Comparison of ENCODE assay signal across 2 cellular contexts in genomic region chr16:4788489-4788889, GRCh38.
TF ChIP-seq lines count a peak whose summit lies in the region.

No MANE protein-coding gene starts in this region.

TF ChIP-seq in SK-N-SH treated with all-trans-retinoic acid at 6 μM for 48 hours, 23 proteins besides CTCF, POLR2A, EP300 and RAD21:
- TF ChIP-seq CSDC2 (CRISPR knock-in tag; IDR thresholded peaks at IDR 0.05) = no peak
- TF ChIP-seq ZNF70 (CRISPR knock-in tag; IDR thresholded peaks at IDR 0.05) = peak; percentile 49; the same call in 1 of the 2 replicates
TF ChIP-seq in SK-N-SH treated with all-trans-retinoic acid at 6 μM for 48 hours: peak in this region for 1.

TF ChIP-seq in HepG2, 621 proteins besides CTCF, POLR2A, EP300 and RAD21 (continues in another document):
- no peak for TF ChIP-seq ZNF629 (CRISPR knock-in tag; conservative IDR thresholded peaks at IDR 0.05)
- no peak for TF ChIP-seq ZNF253 (CRISPR knock-in tag; IDR thresholded peaks at IDR 0.05; ENCODE audit: borderline replicate concordance)
- 0 out of 2 replicates have a peak, but pooled peaks have one; percentile 29 for TF ChIP-seq HHEX (CRISPR knock-in tag; IDR thresholded peaks at IDR 0.05)
- peak; percentile 15; the same call in 1 of the 2 replicates for TF ChIP-seq ZNF891 (CRISPR knock-in tag; IDR thresholded peaks at IDR 0.05)
- peak; percentile 56 for TF ChIP-seq ZNF687 (CRISPR knock-in tag; IDR thresholded peaks at IDR 0.05)
- peak; percentile 42 for TF ChIP-seq BCL6 (CRISPR knock-in tag; IDR thresholded peaks at IDR 0.05)
- TF ChIP-seq NFKBIZ (CRISPR knock-in tag; IDR thresholded peaks at IDR 0.05) = 0 out of 2 replicates have a peak, but pooled peaks have one; percentile 43
- TF ChIP-seq ZNF574 (CRISPR knock-in tag; IDR thresholded peaks at IDR 0.05) = peak; percentile 37; the same call in 1 of the 2 replicates
- 0 out of 2 replicates have a peak, but pooled peaks have one; percentile 35 for TF ChIP-seq HMG20A (CRISPR knock-in tag; IDR thresholded peaks at IDR 0.05; ENCODE audit: borderline replicate concordance)
- 0 out of 2 replicates have a peak, but pooled peaks have one; percentile 17 for TF ChIP-seq ZNF350 (CRISPR knock-in tag; IDR thresholded peaks at IDR 0.05; ENCODE audit: borderline replicate concordance, low read depth)
- peak; percentile 87 for TF ChIP-seq GFI1 (CRISPR knock-in tag; IDR thresholded peaks at IDR 0.05; ENCODE audit: borderline replicate concordance)
- TF ChIP-seq TFDP2 (CRISPR knock-in tag; IDR thresholded peaks at IDR 0.05) = peak; percentile 32; the same call in 1 of the 2 replicates
- TF ChIP-seq HMGXB4 (CRISPR knock-in tag; IDR thresholded peaks at IDR 0.05; ENCODE audit: borderline replicate concordance in 1 of 2, low read depth in 1 of 2) = peak in 1 of 2 experiments; percentile 28; a peak in 1 of 4 replicates
- TF ChIP-seq ZFY (CRISPR knock-in tag; IDR thresholded peaks at IDR 0.05) = peak; percentile 11; the same call in 1 of the 2 replicates
- TF ChIP-seq RERE (CRISPR knock-in tag; IDR thresholded peaks at IDR 0.05; ENCODE audit: low read depth) = peak; percentile 44; the same call in 1 of the 2 replicates
- 0 out of 2 replicates have a peak, but pooled peaks have one; percentile 20 for TF ChIP-seq MED1 (CRISPR knock-in tag; IDR thresholded peaks at IDR 0.05)
- no peak for TF ChIP-seq ADNP (CRISPR knock-in tag; IDR thresholded peaks at IDR 0.05)
- 0 out of 2 replicates have a peak, but pooled peaks have one; percentile 9 for TF ChIP-seq ZSCAN25 (CRISPR knock-in tag; IDR thresholded peaks at IDR 0.05)
- 0 out of 2 replicates have a peak, but pooled peaks have one; percentile 13 for TF ChIP-seq GATAD2A (CRISPR knock-in tag; IDR thresholded peaks at IDR 0.05)
- TF ChIP-seq ISX (CRISPR knock-in tag; conservative IDR thresholded peaks at IDR 0.05) = no peak
- 0 out of 2 replicates have a peak, but pooled peaks have one; percentile 12 for TF ChIP-seq ISL2 (CRISPR knock-in tag; IDR thresholded peaks at IDR 0.05)
- 0 out of 2 replicates have a peak, but pooled peaks have one; percentile 35 for TF ChIP-seq FOXJ3 (CRISPR knock-in tag; IDR thresholded peaks at IDR 0.05; ENCODE audit: borderline replicate concordance)
- peak; percentile 34; the same call in 1 of the 2 replicates for TF ChIP-seq ARNT2 (CRISPR knock-in tag; IDR thresholded peaks at IDR 0.05; ENCODE audit: low read depth)
- TF ChIP-seq RAD51 (IDR thresholded peaks at IDR 0.05; ENCODE audit: borderline replicate concordance) = no peak
- no peak for TF ChIP-seq ZFP36 (IDR thresholded peaks at IDR 0.05; ENCODE audit: borderline replicate concordance, low read depth, low read length, partially characterized antibody)
- TF ChIP-seq ZFP41 (CRISPR knock-in tag; IDR thresholded peaks at IDR 0.05; ENCODE audit: borderline replicate concordance) = no peak
- TF ChIP-seq TFAP4 (IDR thresholded peaks at IDR 0.05; ENCODE audit: borderline replicate concordance, low read depth) = 0 out of 2 replicates have a peak, but pooled peaks have one; percentile 20
- no peak for TF ChIP-seq ZNF382 (CRISPR knock-in tag; IDR thresholded peaks at IDR 0.05; ENCODE audit: borderline replicate concordance)
- 0 out of 2 replicates have a peak, but pooled peaks have one; percentile 38 for TF ChIP-seq ZNF605 (CRISPR knock-in tag; IDR thresholded peaks at IDR 0.05)
- TF ChIP-seq ZNF616 (CRISPR knock-in tag; IDR thresholded peaks at IDR 0.05; ENCODE audit: low read depth) = no peak
- TF ChIP-seq TOE1 (CRISPR knock-in tag; IDR thresholded peaks at IDR 0.05) = no peak
- TF ChIP-seq GZF1 (CRISPR knock-in tag; IDR thresholded peaks at IDR 0.05) = no peak
- 0 out of 2 replicates have a peak, but pooled peaks have one; percentile 24 for TF ChIP-seq CEBPG (CRISPR knock-in tag; IDR thresholded peaks at IDR 0.05)
- no peak for TF ChIP-seq ZNF792 (CRISPR knock-in tag; IDR thresholded peaks at IDR 0.05)
- no peak for TF ChIP-seq FOXA1 (IDR thresholded peaks at IDR 0.05)
- peak; percentile 53; the same call in 1 of the 2 replicates for TF ChIP-seq FOXA1 (CRISPR knock-in tag; IDR thresholded peaks at IDR 0.05)
- 0 out of 2 replicates have a peak, but pooled peaks have one; percentile 14 for TF ChIP-seq ZNF777 (CRISPR knock-in tag; IDR thresholded peaks at IDR 0.05)
- TF ChIP-seq ZNF83 (CRISPR knock-in tag; IDR thresholded peaks at IDR 0.05; ENCODE audit: borderline replicate concordance) = 0 out of 2 replicates have a peak, but pooled peaks have one; percentile 66
- no peak for TF ChIP-seq FUBP1 (CRISPR knock-in tag; IDR thresholded peaks at IDR 0.05; ENCODE audit: borderline replicate concordance)
